In genomic region chr2:111702119-111702808, GRCh38 we compare ENCODE assay signal across 8 cellular contexts.
DNase-seq lines count a peak whose midpoint lies in the region; ATAC-seq and TF ChIP-seq lines count a peak whose summit lies in the region.

No MANE protein-coding gene starts in this region.

- H3K9me3 ChIP-seq in body of pancreas, result no peaks in the 10 kb centered on the region

- H3K27me3 ChIP-seq in body of pancreas, result no peaks in the 10 kb centered on the region

- WGBS in body of pancreas, 2 donors, result 35 to 41% methylated on average over 10 to 14 of the region's 14 CpGs

- no peak overlapping the region for H3K4me3 ChIP-seq in body of pancreas

- peaks cover 17% of the 10 kb centered on the region for H3K4me1 ChIP-seq in body of pancreas

- ATAC-seq in body of pancreas, result peak; percentile 52
- no peak for ATAC-seq in HG03139 (IDR thresholded peaks at IDR 0.05; ENCODE audit: unreplicated experiment)

- intact Hi-C loops in body of pancreas (cut with DNase I), result no loop called here

- TF ChIP-seq CTCF in body of pancreas (IDR thresholded peaks at IDR 0.05), result peak in 6 of 7 experiments; percentile 41 to 75 (median 60)

- H3K27ac ChIP-seq in body of pancreas, result no peak overlapping the region

- no peaks in the 10 kb centered on the region for H3K36me3 ChIP-seq in body of pancreas (replicated peaks in 1 of 2; ENCODE audit: insufficient read depth in 1 of 2, low read depth in 2 of 2)

- TF ChIP-seq POLR2A in body of pancreas (IDR thresholded peaks at IDR 0.05), result no peak

- peak; percentile 69 for DNase-seq in ELF-1 (ENCODE audit: low read depth, low spot score)
- DNase-seq in Kasumi-1 (lab: John Stamatoyannopoulos, UW), result peak; percentile 65 to 69
- DNase-seq in T-helper 1 cell, result peak in 3 of 5 donors; percentile 20 to 69 (median 30)
- peak; percentile 33 to 41 (median 38) for DNase-seq in body of pancreas
- peak; percentile 79 for DNase-seq in iPS-NIHi11 (ENCODE audit: low spot score)
- DNase-seq in stimulated activated CD4-positive, alpha-beta T cell treated with anti-CD3 and anti-CD28 coated beads, Interleukin-4, amount 100 ng/mL, for 1 hour, result peak; percentile 63
- DNase-seq in retina, result no peak
